ENCODE assay signal across 1 cellular context in genomic region chr10:77563638-77564270, GRCh38.
TF ChIP-seq lines count a peak whose summit lies in the region.

No MANE protein-coding gene starts in this region.

TF ChIP-seq in SK-N-SH treated with all-trans-retinoic acid at 6 μM for 48 hours, 23 proteins besides CTCF, POLR2A, EP300 and RAD21 (continued from another document):
- TF ChIP-seq, protein P1, sequence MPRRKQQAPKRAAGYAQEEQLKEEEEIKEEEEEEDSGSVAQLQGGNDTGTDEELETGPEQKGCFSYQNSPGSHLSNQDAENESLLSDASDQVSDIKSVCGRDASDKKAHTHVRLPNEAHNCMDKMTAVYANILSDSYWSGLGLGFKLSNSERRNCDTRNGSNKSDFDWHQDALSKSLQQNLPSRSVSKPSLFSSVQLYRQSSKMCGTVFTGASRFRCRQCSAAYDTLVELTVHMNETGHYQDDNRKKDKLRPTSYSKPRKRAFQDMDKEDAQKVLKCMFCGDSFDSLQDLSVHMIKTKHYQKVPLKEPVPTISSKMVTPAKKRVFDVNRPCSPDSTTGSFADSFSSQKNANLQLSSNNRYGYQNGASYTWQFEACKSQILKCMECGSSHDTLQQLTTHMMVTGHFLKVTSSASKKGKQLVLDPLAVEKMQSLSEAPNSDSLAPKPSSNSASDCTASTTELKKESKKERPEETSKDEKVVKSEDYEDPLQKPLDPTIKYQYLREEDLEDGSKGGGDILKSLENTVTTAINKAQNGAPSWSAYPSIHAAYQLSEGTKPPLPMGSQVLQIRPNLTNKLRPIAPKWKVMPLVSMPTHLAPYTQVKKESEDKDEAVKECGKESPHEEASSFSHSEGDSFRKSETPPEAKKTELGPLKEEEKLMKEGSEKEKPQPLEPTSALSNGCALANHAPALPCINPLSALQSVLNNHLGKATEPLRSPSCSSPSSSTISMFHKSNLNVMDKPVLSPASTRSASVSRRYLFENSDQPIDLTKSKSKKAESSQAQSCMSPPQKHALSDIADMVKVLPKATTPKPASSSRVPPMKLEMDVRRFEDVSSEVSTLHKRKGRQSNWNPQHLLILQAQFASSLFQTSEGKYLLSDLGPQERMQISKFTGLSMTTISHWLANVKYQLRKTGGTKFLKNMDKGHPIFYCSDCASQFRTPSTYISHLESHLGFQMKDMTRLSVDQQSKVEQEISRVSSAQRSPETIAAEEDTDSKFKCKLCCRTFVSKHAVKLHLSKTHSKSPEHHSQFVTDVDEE (CRISPR knock-in tag; IDR thresholded peaks at IDR 0.05): no peak
- TF ChIP-seq SNAI2 (CRISPR knock-in tag; IDR thresholded peaks at IDR 0.05) (no peak), ZC3H10 (CRISPR knock-in tag; IDR thresholded peaks at IDR 0.05) (no peak), RARB (CRISPR knock-in tag; IDR thresholded peaks at IDR 0.05) (no peak), ARNTL (CRISPR knock-in tag; IDR thresholded peaks at IDR 0.05; ENCODE audit: borderline replicate concordance, low read depth) (no peak), TOX (CRISPR knock-in tag; IDR thresholded peaks at IDR 0.05; ENCODE audit: borderline replicate concordance) (no peak), OSR1 (CRISPR knock-in tag; IDR thresholded peaks at IDR 0.05) (no peak), TCF4 (CRISPR knock-in tag; IDR thresholded peaks at IDR 0.05; ENCODE audit: borderline replicate concordance) (no peak), CREB5 (CRISPR knock-in tag; IDR thresholded peaks at IDR 0.05; ENCODE audit: low read depth) (no peak)
TF ChIP-seq in SK-N-SH treated with all-trans-retinoic acid at 6 μM for 48 hours: peak in this region for 0.
